9 cellular contexts compared by ENCODE assay signal in the genomic region with DNA sequence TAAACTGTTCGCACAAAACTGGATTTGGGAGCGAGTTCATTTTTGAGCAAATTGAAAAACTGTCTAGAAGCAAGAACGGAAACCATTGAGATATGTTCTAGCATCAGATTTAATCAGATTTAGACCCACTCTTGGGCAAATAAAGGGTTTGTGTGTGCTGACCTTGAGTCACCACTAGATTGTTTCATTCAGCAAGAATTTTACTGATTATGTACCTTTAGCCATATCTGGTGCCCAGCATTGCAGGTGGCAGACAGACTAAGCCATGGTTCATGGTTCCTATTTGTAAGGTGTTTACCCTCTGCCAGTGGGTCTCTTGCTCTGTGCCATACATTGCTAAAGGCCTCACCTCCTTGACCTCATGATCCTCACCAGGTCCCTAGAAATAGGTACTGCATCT. TPM values are rescaled to one million over a fixed set of nuclear protein-coding genes. Genes with fewer than 3 reads are reported as not detected.
DNase-seq lines count a peak whose midpoint lies in the region; ATAC-seq and TF ChIP-seq lines count a peak whose summit lies in the region.
"Had no signal": no experiment of that assay in that cellular context is flagged by ENCODE, and none has a peak within 500 bp of the region (broad histone marks: within the 10 kb centered on the region; RNA-seq: fewer than 3 reads in every experiment).

No MANE protein-coding gene starts in this region.

- no peaks in the 10 kb centered on the region for H3K27me3 ChIP-seq in CD4-positive, CD25-positive, alpha-beta regulatory T cell (ENCODE audit: control insufficient read depth, insufficient read depth, low read length)
- H3K27me3 ChIP-seq in tibial nerve: no peaks in the 10 kb centered on the region

- peak overlapping the region; percentile 84 for H3K4me3 ChIP-seq in CD4-positive, CD25-positive, alpha-beta regulatory T cell (ENCODE audit: low read depth, low read length)
- H3K4me3 ChIP-seq in LNCaP clone FGC (ENCODE audit: low read depth, low read length) (peak overlapping the region; percentile 99), tibial nerve (peak overlapping the region in 1 of 4 donors; percentile 100)

- TF ChIP-seq CTCF in LNCaP clone FGC (IDR thresholded peaks at IDR 0.05; ENCODE audit: control insufficient read depth, extremely low read depth, insufficient read depth) (no peak), chondrocyte (IDR thresholded peaks at IDR 0.05) (no peak), tibial nerve (IDR thresholded peaks at IDR 0.05) (no peak)

- WGBS in tibial nerve, 2 donors: 94 to 95% methylated on average over 3 of the region's 3 CpGs

- no peak for TF ChIP-seq POLR2A in tibial nerve (IDR thresholded peaks at IDR 0.05)

- H3K27me3 Mint-ChIP-seq in CD4-positive, CD25-positive, alpha-beta regulatory T cell: no peaks in the 10 kb centered on the region
- H3K27me3 Mint-ChIP-seq in chondrocyte (ENCODE audit: low read depth): no peaks in the 10 kb centered on the region
- H3K27me3 Mint-ChIP-seq in naive thymus-derived CD8-positive, alpha-beta T cell: no peaks in the 10 kb centered on the region

- H3K4me1 Mint-ChIP-seq in CD4-positive, CD25-positive, alpha-beta regulatory T cell: peaks cover 26 to 47% (median 32%) of the 10 kb centered on the region in 4 donors
- peaks cover 25% of the 10 kb centered on the region for H3K4me1 Mint-ChIP-seq in chondrocyte (ENCODE audit: low read depth)
- peaks cover 16 to 44% (median 41%) of the 10 kb centered on the region in 4 donors for H3K4me1 Mint-ChIP-seq in naive thymus-derived CD8-positive, alpha-beta T cell

- no peak for DNase-seq in CD4-positive, CD25-positive, alpha-beta regulatory T cell
- no peak for DNase-seq in LNCaP clone FGC (ENCODE audit: low read depth)
- no peak for DNase-seq in chondrocyte (ENCODE audit: low spot score)
- DNase-seq in naive thymus-derived CD8-positive, alpha-beta T cell: no peak
- DNase-seq in tibial nerve (ENCODE audit: low spot score in 2 of 2): no peak
- DNase-seq in mesenteric fat pad (ENCODE audit: low spot score): no peak
- DNase-seq in HT-29 (ENCODE audit: low spot score): no peak
- no peak for DNase-seq in HCEC 1CT

- POLR2A ChIA-PET in naive thymus-derived CD8-positive, alpha-beta T cell (lab: Charles Lee): interaction anchor here (3.5 kb wide), 1 partner anchor 23 kb away, joined by 33 read pairs; a partner anchor contains a TSS

- H3K27ac ChIP-seq in CD4-positive, CD25-positive, alpha-beta regulatory T cell (ENCODE audit: insufficient read depth, low read length, poor library complexity, severe bottlenecking): peak overlapping the region; percentile 89
- H3K27ac ChIP-seq in tibial nerve: no peak overlapping the region

- H3K9me3 Mint-ChIP-seq in CD4-positive, CD25-positive, alpha-beta regulatory T cell: no peaks in the 10 kb centered on the region
- H3K9me3 Mint-ChIP-seq in chondrocyte (ENCODE audit: low read depth): no peaks in the 10 kb centered on the region
- H3K9me3 Mint-ChIP-seq in naive thymus-derived CD8-positive, alpha-beta T cell: no peaks in the 10 kb centered on the region

- H3K4me3 Mint-ChIP-seq in CD4-positive, CD25-positive, alpha-beta regulatory T cell: peak overlapping the region; percentile 91 to 97 (median 94)
- peak overlapping the region; percentile 95 for H3K4me3 Mint-ChIP-seq in chondrocyte (ENCODE audit: unreplicated experiment)
- H3K4me3 Mint-ChIP-seq in naive thymus-derived CD8-positive, alpha-beta T cell: peak overlapping the region; percentile 88 to 98 (median 96)

- H3K36me3 ChIP-seq in CD4-positive, CD25-positive, alpha-beta regulatory T cell (ENCODE audit: control insufficient read depth, insufficient read depth, low read length): peaks cover 26% of the 10 kb centered on the region
- H3K36me3 ChIP-seq in tibial nerve: peaks cover 0 to 46% (median 12%) of the 10 kb centered on the region in 3 donors

- H3K27ac Mint-ChIP-seq in CD4-positive, CD25-positive, alpha-beta regulatory T cell: peak overlapping the region in 2 of 3 donors; percentile 92 to 98
- no peak overlapping the region for H3K27ac Mint-ChIP-seq in chondrocyte (ENCODE audit: unreplicated experiment)
- peak overlapping the region in 9 of 10 donors; percentile 63 to 99 (median 98) for H3K27ac Mint-ChIP-seq in naive thymus-derived CD8-positive, alpha-beta T cell

- no peaks in the 10 kb centered on the region for H3K9me3 ChIP-seq in CD4-positive, CD25-positive, alpha-beta regulatory T cell (ENCODE audit: control insufficient read depth in 2 of 2, low read length in 2 of 2)
- H3K9me3 ChIP-seq in tibial nerve: no peaks in the 10 kb centered on the region

- H3K4me1 ChIP-seq in CD4-positive, CD25-positive, alpha-beta regulatory T cell (ENCODE audit: control insufficient read depth, insufficient read depth, low read length, poor library complexity, severe bottlenecking): peaks cover 22% of the 10 kb centered on the region
- peaks cover 0 to 31% (median 19%) of the 10 kb centered on the region in 4 donors for H3K4me1 ChIP-seq in tibial nerve

- no peak for TF ChIP-seq EP300 in tibial nerve (IDR thresholded peaks at IDR 0.05)

- H3K36me3 Mint-ChIP-seq in CD4-positive, CD25-positive, alpha-beta regulatory T cell: peaks cover 10% of the 10 kb centered on the region
- peaks cover 6% of the 10 kb centered on the region for H3K36me3 Mint-ChIP-seq in chondrocyte (ENCODE audit: low read depth)
- peaks cover 0 to 40% (median 4%) of the 10 kb centered on the region in 3 donors for H3K36me3 Mint-ChIP-seq in naive thymus-derived CD8-positive, alpha-beta T cell

- ATAC-seq in CD4-positive, CD25-positive, alpha-beta regulatory T cell (ENCODE audit: low read depth in 2 of 2): no peak
- no peak for ATAC-seq in naive thymus-derived CD8-positive, alpha-beta T cell

RNA-seq across cellular contexts. Expression of a gene that starts 1.4 kb away (rescaled TPM):
- total RNA-seq in CD4-positive, CD25-positive, alpha-beta regulatory T cell: 41.2 TPM
- polyA plus RNA-seq in CD4-positive, CD25-positive, alpha-beta regulatory T cell: 10 to 100 TPM; 75.0 to 93.4 (median 84.8) TPM
- total RNA-seq in chondrocyte (44.4 to 53.7 TPM (median 45.8 TPM) in 3 replicates), tibial nerve (10 to 100 TPM; 47.9 to 60.9 (median 57.0) TPM), mesenteric fat pad (49.7 TPM)
- total RNA-seq in naive thymus-derived CD8-positive, alpha-beta T cell: 10 to 100 TPM; 46.6 to 48.8 TPM
- polyA plus RNA-seq in naive thymus-derived CD8-positive, alpha-beta T cell: 100 to 1,000 TPM; 104 to 131 (median 120) TPM
- total RNA-seq in HT-29 (2014; rRNA removed; shearing (Covaris generic)): 124 TPM in 2 replicates

RNA-seq across cellular contexts. Expression of a gene that starts 9.1 kb away (rescaled TPM):
- total RNA-seq in CD4-positive, CD25-positive, alpha-beta regulatory T cell: not detected
- polyA plus RNA-seq in CD4-positive, CD25-positive, alpha-beta regulatory T cell: not detected
- total RNA-seq in chondrocyte (not detected in 3 replicates), tibial nerve (not detected), mesenteric fat pad (0.29 TPM)
- total RNA-seq in naive thymus-derived CD8-positive, alpha-beta T cell: not detected
- polyA plus RNA-seq in naive thymus-derived CD8-positive, alpha-beta T cell: under 1 TPM in 1 of 3 donors, not detected in 2; 0.18 TPM
- 17.6 and 18.4 TPM in 2 replicates for total RNA-seq in HT-29 (2014; rRNA removed; shearing (Covaris generic))
- total RNA-seq: SK-MEL-5 had no signal

RNA-seq across cellular contexts. Expression of a gene that starts 22.6 kb away (rescaled TPM):
- total RNA-seq in CD4-positive, CD25-positive, alpha-beta regulatory T cell: 26.7 TPM
- polyA plus RNA-seq in CD4-positive, CD25-positive, alpha-beta regulatory T cell: 10 to 100 TPM; 14.0 to 19.0 (median 17.6) TPM
- total RNA-seq in chondrocyte: 13.7 to 14.1 TPM (median 13.7 TPM) in 3 replicates
- total RNA-seq in naive thymus-derived CD8-positive, alpha-beta T cell: 10 to 100 TPM; 26.4 to 30.3 TPM
- polyA plus RNA-seq in naive thymus-derived CD8-positive, alpha-beta T cell: 10 to 100 TPM; 10.9 to 15.2 (median 11.5) TPM
- 10 to 100 TPM in 3 of 4 donors, 1 to 10 TPM in 1; 7.8 to 26.1 (median 12.5) TPM for total RNA-seq in tibial nerve
- 13.0 TPM for total RNA-seq in mesenteric fat pad
- 17.4 and 27.5 TPM in 2 replicates for total RNA-seq in HT-29 (2014; rRNA removed; shearing (Covaris generic))

RNA-seq across cellular contexts. Expression of a gene that starts 32.8 kb away (rescaled TPM):
- total RNA-seq in CD4-positive, CD25-positive, alpha-beta regulatory T cell: 45.5 TPM
- 10 to 100 TPM; 12.1 to 32.1 (median 20.5) TPM for polyA plus RNA-seq in CD4-positive, CD25-positive, alpha-beta regulatory T cell
- total RNA-seq in chondrocyte (19.8 to 22.0 TPM (median 21.7 TPM) in 3 replicates), tibial nerve (10 to 100 TPM in 3 of 4 donors, 1 to 10 TPM in 1; 7.9 to 14.7 (median 13.8) TPM), mesenteric fat pad (28.5 TPM)
- 10 to 100 TPM; 30.3 to 35.4 TPM for total RNA-seq in naive thymus-derived CD8-positive, alpha-beta T cell
- 10 to 100 TPM in 2 of 3 donors, 1 to 10 TPM in 1; 9.7 to 14.8 (median 12.5) TPM for polyA plus RNA-seq in naive thymus-derived CD8-positive, alpha-beta T cell
- 25.2 and 37.2 TPM in 2 replicates for total RNA-seq in HT-29 (2014; rRNA removed; shearing (Covaris generic))

RNA-seq across cellular contexts. Expression of a gene that starts 37.4 kb away (rescaled TPM):
- 0.54 TPM for total RNA-seq in CD4-positive, CD25-positive, alpha-beta regulatory T cell
- 1 to 10 TPM in 3 of 4 donors, under 1 TPM in 1; 0.91 to 3.9 (median 3.2) TPM for polyA plus RNA-seq in CD4-positive, CD25-positive, alpha-beta regulatory T cell
- not detected in 3 replicates for total RNA-seq in chondrocyte
- total RNA-seq in naive thymus-derived CD8-positive, alpha-beta T cell: 1 to 10 TPM; 2.8 to 3.5 TPM
- polyA plus RNA-seq in naive thymus-derived CD8-positive, alpha-beta T cell: 1 to 10 TPM; 2.8 to 7.7 (median 6.9) TPM
- not detected for total RNA-seq in tibial nerve
- total RNA-seq in mesenteric fat pad: not detected
- total RNA-seq in HT-29 (2014; rRNA removed; shearing (Covaris generic)): 47.1 and 48.7 TPM in 2 replicates
- total RNA-seq: SK-MEL-5 had no signal

Comparison
In these comparisons a context has a peak if more than half of its experiments do, and no peak if none do; other contexts are left out.
1. RNA of a gene that starts 9.1 kb away (total RNA-seq): 17.6 to 18.4 TPM in HT-29; 0.29 TPM in mesenteric fat pad (single experiment), not detected in naive thymus-derived CD8-positive, alpha-beta T cell, not detected in CD4-positive, CD25-positive, alpha-beta regulatory T cell (single experiment), not detected in chondrocyte and not detected in tibial nerve; every median in the first group is over 10 times any median in the second.
2. Peak in every context shown above with its lines, with median percentiles within 50 percentile points of each other: H3K4me3 Mint-ChIP-seq.